In the genomic region with DNA sequence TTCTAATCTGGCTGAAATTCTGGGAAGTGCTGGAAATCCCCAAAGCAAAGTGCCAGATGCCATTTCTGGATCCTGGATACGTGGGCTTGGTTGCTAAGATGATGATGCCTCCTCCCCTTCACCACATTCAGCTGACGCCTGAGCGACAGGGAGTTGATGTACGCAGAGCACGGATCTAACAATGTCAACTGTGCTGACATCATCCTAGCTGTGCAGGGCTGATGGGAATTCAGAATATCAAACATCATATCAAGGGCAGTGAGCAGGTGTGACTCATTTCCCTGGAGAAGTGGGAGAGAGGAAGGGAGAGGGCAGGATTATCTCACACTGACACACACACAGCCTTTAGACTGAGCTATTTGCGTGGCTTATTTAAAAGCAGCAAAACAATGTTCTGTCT, we compare ENCODE assay signal across 8 cellular contexts.
DNase-seq lines count a peak whose midpoint lies in the region; ATAC-seq, FAIRE-seq and TF ChIP-seq lines count a peak whose summit lies in the region.

No MANE protein-coding gene starts in this region.

- peaks cover 0 to 4% (median 0%) of the 10 kb centered on the region in 3 donors for H3K27me3 Mint-ChIP-seq in immature natural killer cell (ENCODE audit: low read depth in 3 of 3)

- no peaks in the 10 kb centered on the region for H3K4me1 Mint-ChIP-seq in immature natural killer cell

- DNase-seq in Caki2 (ENCODE audit: low read depth): peak; percentile 91
- DNase-seq in NCI-H2171 treated with DMSO at 0.1 percent for 48 hours (lab: John Stamatoyannopoulos, UW): peak; percentile 98
- peak; percentile 98 for DNase-seq in bronchial epithelial cell (ENCODE audit: low read depth)
- DNase-seq in lower leg skin (ENCODE audit: low spot score in 2 of 2): peak; percentile 43 to 85
- DNase-seq in Kasumi-1 (lab: John Stamatoyannopoulos, UW): no peak
- no peak for DNase-seq in immature natural killer cell

- intact Hi-C loops in lower leg skin (cut with DNase I; ENCODE audit: low total_unique reads): loop anchor here (5.0 kb wide), 1 partner anchor 417 kb away; no protein-coding TSS in a partner anchor

- ATAC-seq in GM18519 (IDR thresholded peaks at IDR 0.05; ENCODE audit: low FRiP score, unreplicated experiment) (no peak), GM19452 (IDR thresholded peaks at IDR 0.05; ENCODE audit: unreplicated experiment) (no peak)

- WGBS in lower leg skin, 2 donors: 14 to 21% methylated on average over 6 of the region's 6 CpGs

- H3K4me3 ChIP-seq in bronchial epithelial cell (ENCODE audit: low read depth, low read length) (no peak overlapping the region), lower leg skin (ENCODE audit: low read depth, poor library complexity, severe bottlenecking) (no peak overlapping the region)

- H3K4me3 Mint-ChIP-seq in immature natural killer cell: no peak overlapping the region

- H3K9me3 Mint-ChIP-seq in immature natural killer cell: peaks cover 0 to 7% (median 0%) of the 10 kb centered on the region in 6 donors

- in situ Hi-C loops in Caki2 (cut with HindIII; ENCODE audit: low pct_unique_long_range_greater_than_20kb, low sequenced_read_pairs): no loop called here

- H3K27ac Mint-ChIP-seq in immature natural killer cell: no peak overlapping the region

- TF ChIP-seq POLR2A in lower leg skin (IDR thresholded peaks at IDR 0.05): no peak

- no peaks in the 10 kb centered on the region for H3K36me3 Mint-ChIP-seq in immature natural killer cell

- TF ChIP-seq CTCF in bronchial epithelial cell (IDR thresholded peaks at IDR 0.05; ENCODE audit: insufficient read depth, low read length, severe bottlenecking) (no peak), lower leg skin (IDR thresholded peaks at IDR 0.05) (no peak)

- H3K27me3 ChIP-seq in bronchial epithelial cell (ENCODE audit: control insufficient read depth, insufficient read depth, low read length): no peaks in the 10 kb centered on the region

- H3K36me3 ChIP-seq in bronchial epithelial cell (ENCODE audit: control insufficient read depth, insufficient read depth, low read length): no peaks in the 10 kb centered on the region

- FAIRE-seq in bronchial epithelial cell (lab: Jason Lieb, UNC): peak; percentile 98

Comparison
In these comparisons a context has a peak if more than half of its experiments do, and no peak if none do; other contexts are left out.
1. DNase-seq: peak in Caki2 (single experiment), NCI-H2171 treated with DMSO at 0.1 percent for 48 hours (single experiment), bronchial epithelial cell (single experiment) and lower leg skin (2 of 2); none in Kasumi-1 (0 of 2) and immature natural killer cell (0 of 3).